In the genomic region with DNA sequence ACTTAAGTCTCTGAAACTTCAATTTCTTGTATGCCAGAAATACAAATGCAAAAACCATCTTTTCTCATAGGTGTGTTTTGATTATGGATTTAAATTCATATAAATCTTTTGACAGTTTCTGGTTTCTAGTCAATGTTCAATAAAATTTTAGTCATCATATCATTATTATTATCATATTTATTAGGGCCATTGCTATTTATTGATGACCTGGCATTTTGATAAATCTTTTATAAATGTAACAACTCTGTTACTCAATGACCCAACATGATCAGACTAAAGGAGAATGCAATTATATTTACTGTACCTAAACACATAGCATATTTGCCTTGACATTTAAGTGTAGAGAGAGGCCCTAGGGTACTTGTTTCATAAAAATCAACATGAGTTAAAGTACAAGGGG, we compare ENCODE assay signal across 33 cellular contexts.
DNase-seq lines count a peak whose midpoint lies in the region; ATAC-seq, FAIRE-seq and TF ChIP-seq lines count a peak whose summit lies in the region.
"Had no signal": no experiment of that assay in that cellular context is flagged by ENCODE, and none has a peak within 500 bp of the region (broad histone marks: within the 10 kb centered on the region; RNA-seq: fewer than 3 reads in every experiment).

No MANE protein-coding gene starts in this region.

- H3K4me1 ChIP-seq in HepG2 (ENCODE audit: insufficient read depth, low read length) (no peaks in the 10 kb centered on the region), right lobe of liver (no peaks in the 10 kb centered on the region), A549 (no peaks in the 10 kb centered on the region), IMR-90 (ENCODE audit: control insufficient read depth, insufficient read depth, low read length) (no peaks in the 10 kb centered on the region), K562 (replicated peaks in 1 of 2; ENCODE audit: control insufficient read depth in 2 of 2, insufficient read depth in 2 of 2, low read length in 2 of 2) (no peaks in the 10 kb centered on the region)
- H3K4me1 ChIP-seq: BE2C; BLaER1; BLaER1 treated with 17β-estradiol and CSF1 and Interleukin-3, amounts not matched to agents 10 nM and 100 nM; Caco-2 had no signal

- no peak overlapping the region for H2AK9ac ChIP-seq in IMR-90 (replicated peaks; ENCODE audit: low read depth, low read length, poor library complexity)

- H3K9ac ChIP-seq in HepG2 (ENCODE audit: insufficient read depth, low read depth, low read length) (no peak overlapping the region), IMR-90 (ENCODE audit: low read depth, low read length) (no peak overlapping the region), K562 (ENCODE audit: insufficient read depth in 1 of 2, low read depth in 2 of 2, low read length in 2 of 2) (no peak overlapping the region)
- H3K9ac ChIP-seq: BLaER1; BLaER1 treated with 17β-estradiol and CSF1 and Interleukin-3, amounts not matched to agents 10 nM and 100 nM had no signal

- CTCF ChIA-PET in HepG2 (lab: Yijun Ruan, JAX; ENCODE audit: low intra/inter-chr PET ratio, low total read pairs) = no interaction called here
- CTCF ChIA-PET in A549 (lab: Yijun Ruan, JAX) = no interaction called here
- CTCF ChIA-PET in IMR-90 (lab: Yijun Ruan, JAX) = interaction anchor here (0.6 kb wide), 1 partner anchor 1044 kb away, joined by 4 read pairs; no protein-coding TSS in a partner anchor
- CTCF ChIA-PET in K562 (lab: Yijun Ruan, JAX; ENCODE audit: low intra/inter-chr PET ratio) = no interaction called here

- H2BK5ac ChIP-seq in IMR-90 (ENCODE audit: low read depth, low read length, poor library complexity, severe bottlenecking) = no peak overlapping the region

- no TSS peak for BruUV-seq in HepG2 (replicated peaks; lab: Mats Ljungman, UMichigan)
- no TSS peak for BruUV-seq in IMR-90 (replicated peaks; lab: Mats Ljungman, UMichigan)
- no TSS peak for BruUV-seq in K562 (replicated peaks; lab: Mats Ljungman, UMichigan)

- no peak overlapping the region for H3K27ac ChIP-seq in HepG2 (ENCODE audit: extremely low read length, insufficient read depth, low read length)
- H3K27ac ChIP-seq in right lobe of liver = no peak overlapping the region
- no peak overlapping the region for H3K27ac ChIP-seq in A549
- no peak overlapping the region for H3K27ac ChIP-seq in IMR-90 (ENCODE audit: insufficient read depth, low read length)
- H3K27ac ChIP-seq in K562 (ENCODE audit: extremely low read depth, low read depth, low read length) = no peak overlapping the region
- H3K27ac ChIP-seq: 22Rv1; BLaER1; BLaER1 treated with 17β-estradiol and CSF1 and Interleukin-3, amounts not matched to agents 10 nM and 100 nM; C4-2B had no signal

- no peak overlapping the region for H2AK5ac ChIP-seq in IMR-90 (ENCODE audit: low read depth, low read length)

- no peak overlapping the region for H2BK20ac ChIP-seq in IMR-90 (ENCODE audit: low read depth, low read length)

- H3K27me3 ChIP-seq in HepG2 (ENCODE audit: control insufficient read depth in 1 of 2, insufficient read depth in 2 of 2, low read length in 2 of 2) (no peaks in the 10 kb centered on the region), right lobe of liver (no peaks in the 10 kb centered on the region), IMR-90 (ENCODE audit: control insufficient read depth, insufficient read depth, low read length) (no peaks in the 10 kb centered on the region), K562 (ENCODE audit: control insufficient read depth in 2 of 2, insufficient read depth in 2 of 2, low read length in 2 of 2) (no peaks in the 10 kb centered on the region)
- H3K27me3 ChIP-seq: BE2C; BLaER1; BLaER1 treated with 17β-estradiol and CSF1 and Interleukin-3, amounts not matched to agents 10 nM and 100 nM had no signal

- no peak overlapping the region for H2BK120ac ChIP-seq in IMR-90 (ENCODE audit: low read depth, low read length)

- H4K91ac ChIP-seq in IMR-90 (ENCODE audit: insufficient read depth, low read depth, low read length) = no peak overlapping the region

- H2AFZ ChIP-seq in HepG2 (ENCODE audit: low read length) (no peak overlapping the region), IMR-90 (replicated peaks; ENCODE audit: low read length, poor library complexity) (no peak overlapping the region), K562 (ENCODE audit: low read depth, low read length) (no peak overlapping the region)

- H3K79me1 ChIP-seq in IMR-90 (ENCODE audit: low read depth in 1 of 2, low read length in 2 of 2) = no peaks in the 10 kb centered on the region

- H3K18ac ChIP-seq in IMR-90 (ENCODE audit: low read depth, low read length) = no peak overlapping the region

- FAIRE-seq in HepG2 (lab: Jason Lieb, UNC) (no peak), A549 (lab: Jason Lieb, UNC) (no peak), K562 (lab: Jason Lieb, UNC) (no peak)
- FAIRE-seq: D721Med had no signal

- TF ChIP-seq EP300 in HepG2 (IDR thresholded peaks at IDR 0.05; ENCODE audit: low read depth in 2 of 2, low read length in 2 of 2) = no peak
- TF ChIP-seq EP300 in HepG2 (CRISPR knock-in tag; IDR thresholded peaks at IDR 0.05; ENCODE audit: borderline replicate concordance) = no peak
- no peak for TF ChIP-seq EP300 in A549 (IDR thresholded peaks at IDR 0.05)
- no peak for TF ChIP-seq EP300 in K562 (IDR thresholded peaks at IDR 0.05; ENCODE audit: low read length)

- H3K36me3 ChIP-seq in HepG2 (replicated peaks in 1 of 2; ENCODE audit: control insufficient read depth in 1 of 2, insufficient read depth in 2 of 2, low read length in 2 of 2) = no peaks in the 10 kb centered on the region
- no peaks in the 10 kb centered on the region for H3K36me3 ChIP-seq in right lobe of liver
- no peaks in the 10 kb centered on the region for H3K36me3 ChIP-seq in IMR-90 (ENCODE audit: control insufficient read depth, insufficient read depth, low read length)
- H3K36me3 ChIP-seq in K562 (ENCODE audit: control insufficient read depth, insufficient read depth, low read length) = no peaks in the 10 kb centered on the region
- H3K36me3 ChIP-seq: BE2C; BLaER1; BLaER1 treated with 17β-estradiol and CSF1 and Interleukin-3, amounts not matched to agents 10 nM and 100 nM had no signal

- ATAC-seq in HepG2 (no peak), right lobe of liver (no peak), A549 (no peak), IMR-90 (ENCODE audit: low read depth) (no peak), K562 (no peak), HG03159 (IDR thresholded peaks at IDR 0.05; ENCODE audit: unreplicated experiment) (no peak)
- ATAC-seq: CD8-positive, alpha-beta T cell had no signal

- H3K9me1 ChIP-seq in IMR-90 (ENCODE audit: insufficient read depth, low read length) = no peaks in the 10 kb centered on the region
- no peaks in the 10 kb centered on the region for H3K9me1 ChIP-seq in K562 (ENCODE audit: control insufficient read depth, insufficient read depth, low read length)

- H3K79me2 ChIP-seq in HepG2 (ENCODE audit: insufficient read depth, low read length) (no peaks in the 10 kb centered on the region), K562 (ENCODE audit: control insufficient read depth, insufficient read depth, low read length) (no peaks in the 10 kb centered on the region)

- POLR2A ChIA-PET in HepG2 (lab: Yijun Ruan, JAX) (no interaction called here), A549 (lab: Yijun Ruan, JAX) (no interaction called here), IMR-90 (lab: Charles Lee; ENCODE audit: unreplicated experiment) (no interaction called here), K562 (lab: Yijun Ruan, JAX) (no interaction called here)

- H3K4me2 ChIP-seq in HepG2 (ENCODE audit: low read depth, low read length) (no peak overlapping the region), A549 (no peak overlapping the region), IMR-90 (ENCODE audit: low read depth, low read length) (no peak overlapping the region), K562 (ENCODE audit: insufficient read depth, low read length) (no peak overlapping the region)
- H3K4me2 ChIP-seq: BLaER1; BLaER1 treated with 17β-estradiol and CSF1 and Interleukin-3, amounts not matched to agents 10 nM and 100 nM had no signal

- H3K4me3 ChIP-seq in HepG2 (replicated peaks in 1 of 3; ENCODE audit: insufficient read depth in 1 of 3, low read depth in 2 of 3, low read length in 3 of 3) = no peak overlapping the region
- no peak overlapping the region for H3K4me3 ChIP-seq in right lobe of liver
- no peak overlapping the region for H3K4me3 ChIP-seq in A549
- H3K4me3 ChIP-seq in IMR-90 (ENCODE audit: insufficient read depth, low read depth, low read length) = no peak overlapping the region
- no peak overlapping the region for H3K4me3 ChIP-seq in K562
- H3K4me3 ChIP-seq: BLaER1; BLaER1 treated with 17β-estradiol and CSF1 and Interleukin-3, amounts not matched to agents 10 nM and 100 nM had no signal

- TF ChIP-seq CTCF in HepG2 (CRISPR knock-in tag; IDR thresholded peaks at IDR 0.05) = no peak
- no peak for TF ChIP-seq CTCF in right lobe of liver (IDR thresholded peaks at IDR 0.05)
- no peak for TF ChIP-seq CTCF in A549 (IDR thresholded peaks at IDR 0.05)
- TF ChIP-seq CTCF in IMR-90 (conservative IDR thresholded peaks at IDR 0.05; ENCODE audit: low read depth, low read length) = no peak
- no peak for TF ChIP-seq CTCF in K562 (IDR thresholded peaks at IDR 0.05 in 2 of 3, conservative IDR thresholded peaks at IDR 0.05 in 1 of 3; ENCODE audit: insufficient read depth in 2 of 3, low read depth in 1 of 3, low read length in 3 of 3)

- no peak overlapping the region for H3K23ac ChIP-seq in IMR-90 (ENCODE audit: low read depth, low read length)

- dilution Hi-C loops in IMR-90 (cut with HindIII; ENCODE audit: low sequenced_read_pairs, unreplicated experiment) = no loop called here

- intact Hi-C loops in HepG2 (cut with micrococcal nuclease; ENCODE audit: unreplicated experiment) = no loop called here
- intact Hi-C loops in right lobe of liver (cut with DNase I) = no loop called here
- intact Hi-C loops in IMR-90 (cut with micrococcal nuclease) = no loop called here
- intact Hi-C loops in K562 (cut with micrococcal nuclease) = no loop called here

- H3K14ac ChIP-seq in IMR-90 (replicated peaks; ENCODE audit: low read depth, low read length) = no peak overlapping the region

- TF ChIP-seq POLR2A in HepG2 (IDR thresholded peaks at IDR 0.05; ENCODE audit: insufficient read depth in 1 of 2, low read depth in 2 of 2, low read length in 2 of 2) (no peak), right lobe of liver (IDR thresholded peaks at IDR 0.05) (no peak), A549 (IDR thresholded peaks at IDR 0.05; ENCODE audit: low read length) (no peak), IMR-90 (IDR thresholded peaks at IDR 0.05; ENCODE audit: low read depth, low read length) (no peak), K562 (conservative IDR thresholded peaks at IDR 0.05) (no peak)

- DNase-seq in HepG2 (ENCODE audit: low spot score) = no peak
- DNase-seq in right lobe of liver = no peak
- no peak for DNase-seq in A549 (ENCODE audit: low read depth in 1 of 2, low spot score in 1 of 2)
- no peak for DNase-seq in IMR-90
- no peak for DNase-seq in K562 (ENCODE audit: extremely low read depth in 1 of 4, low spot score in 3 of 4)
- DNase-seq in NAMALWA (ENCODE audit: low spot score) = no peak
- no peak for DNase-seq in globus pallidus (ENCODE audit: low spot score)
- DNase-seq: 8988T; ACHN; AML-193; BE2C; C1 segment of cervical spinal cord; Caco-2; Calu3; CD4-positive, alpha-beta memory T cell; CD4-positive, alpha-beta T cell; CD4-positive, CD25-positive, alpha-beta regulatory T cell; CD8-positive, alpha-beta memory T cell; CD8-positive, alpha-beta T cell; COR-L47; DMS 273 treated with DMSO at 0.1 percent for 48 hours; DMS153; DMS53; DMS79; DMS79 treated with DMSO at 0.1 percent for 48 hours; DND-41; EL had no signal

- H4K20me1 ChIP-seq in HepG2 (ENCODE audit: insufficient read depth, low read length) = no peaks in the 10 kb centered on the region
- H4K20me1 ChIP-seq in IMR-90 (ENCODE audit: insufficient read depth, low read length) = no peaks in the 10 kb centered on the region
- no peaks in the 10 kb centered on the region for H4K20me1 ChIP-seq in K562 (replicated peaks; ENCODE audit: control insufficient read depth, insufficient read depth, low read length)
- H4K20me1 ChIP-seq: BLaER1; BLaER1 treated with 17β-estradiol and CSF1 and Interleukin-3, amounts not matched to agents 10 nM and 100 nM had no signal

- in situ Hi-C loops in HepG2 (cut with HindIII; ENCODE audit: extremely low pct_ligation_motif_present, low pct_unique_long_range_greater_than_20kb) = no loop called here
- in situ Hi-C loops in IMR-90 (cut with MboI; ENCODE audit: low sequenced_read_pairs) = no loop called here
- in situ Hi-C loops in K562 (cut with MboI) = no loop called here

- no peak overlapping the region for H2BK15ac ChIP-seq in IMR-90 (ENCODE audit: low read depth, low read length)

- no peak overlapping the region for H3K56ac ChIP-seq in IMR-90 (ENCODE audit: extremely low read depth, insufficient read depth, low read length)

- TF ChIP-seq RAD21 in HepG2 (CRISPR knock-in tag; IDR thresholded peaks at IDR 0.05) = no peak
- no peak for TF ChIP-seq RAD21 in A549 (conservative IDR thresholded peaks at IDR 0.05 in 1 of 2, IDR thresholded peaks at IDR 0.05 in 1 of 2)
- TF ChIP-seq RAD21 in IMR-90 (IDR thresholded peaks at IDR 0.05; ENCODE audit: low read length) = no peak
- no peak for TF ChIP-seq RAD21 in K562 (CRISPR knock-in tag; conservative IDR thresholded peaks at IDR 0.05 in 1 of 2, IDR thresholded peaks at IDR 0.05 in 1 of 2)

- H3K9me3 ChIP-seq in HepG2 (ENCODE audit: low read length) (peaks cover 6% of the 10 kb centered on the region), right lobe of liver (no peaks in the 10 kb centered on the region), A549 (no peaks in the 10 kb centered on the region), IMR-90 (ENCODE audit: control insufficient read depth, insufficient read depth, low read length) (no peaks in the 10 kb centered on the region), K562 (replicated peaks; ENCODE audit: control insufficient read depth, insufficient read depth, low read depth, low read length) (no peaks in the 10 kb centered on the region; the same call in 1 of the 2 replicates)
- H3K9me3 ChIP-seq: BE2C; BLaER1; BLaER1 treated with 17β-estradiol and CSF1 and Interleukin-3, amounts not matched to agents 10 nM and 100 nM; Caco-2 had no signal

- no peak overlapping the region for H4K5ac ChIP-seq in IMR-90 (ENCODE audit: low read depth, low read length)

- H3K4ac ChIP-seq in IMR-90 (ENCODE audit: low read depth, low read length) = no peak overlapping the region

- no peak overlapping the region for H4K8ac ChIP-seq in IMR-90 (ENCODE audit: low read depth in 2 of 2, low read length in 2 of 2)
